Comparison of ENCODE assay signal across 8 cellular contexts in genomic region chr7:21426286-21426957, GRCh38. TPM values are rescaled to one million over a fixed set of nuclear protein-coding genes. Genes with fewer than 3 reads are reported as not detected.
DNase-seq lines count a peak whose midpoint lies in the region; ATAC-seq and TF ChIP-seq lines count a peak whose summit lies in the region.

No MANE protein-coding gene starts in this region.

- H3K36me3 Mint-ChIP-seq in activated naive CD4-positive, alpha-beta T cell treated with anti-CD3 and anti-CD28 coated beads, Interleukin-2, amount 50 U/mL, for 24 hours, result peaks cover 13% of the 10 kb centered on the region
- H3K36me3 Mint-ChIP-seq in activated CD8-positive, alpha-beta T cell treated with anti-CD3 and anti-CD28 coated beads for 36 hours (ENCODE audit: low read depth), result peaks cover 24% of the 10 kb centered on the region

- H3K4me3 ChIP-seq in iPS-18c (ENCODE audit: insufficient read depth, low read depth, low read length) (peak overlapping the region; percentile 64), subcutaneous abdominal adipose tissue (ENCODE audit: low read depth in 1 of 5, low read length in 5 of 5) (peak overlapping the region; percentile 61 to 89 (median 84))

- ATAC-seq in activated CD8-positive, alpha-beta T cell treated with anti-CD3 and anti-CD28 coated beads for 36 hours, result no peak
- no peak for ATAC-seq in GM21825 (IDR thresholded peaks at IDR 0.05; ENCODE audit: unreplicated experiment)

- TF ChIP-seq CTCF in activated CD8-positive, alpha-beta T cell treated with anti-CD3 and anti-CD28 coated beads for 36 hours (IDR thresholded peaks at IDR 0.05), result no peak

- intact Hi-C loops in activated CD8-positive, alpha-beta T cell treated with anti-CD3 and anti-CD28 coated beads for 36 hours (cut with micrococcal nuclease), result loop anchor here (5.0 to 10.0 kb wide), 2 partner anchors 74 to 162 kb away; no protein-coding TSS in a partner anchor

- peak overlapping the region; percentile 90 for H3K4me3 Mint-ChIP-seq in activated naive CD4-positive, alpha-beta T cell treated with anti-CD3 and anti-CD28 coated beads, Interleukin-2, amount 50 U/mL, for 24 hours
- peak overlapping the region; percentile 99 for H3K4me3 Mint-ChIP-seq in activated CD8-positive, alpha-beta T cell treated with anti-CD3 and anti-CD28 coated beads for 36 hours

- H3K9me3 Mint-ChIP-seq in activated naive CD4-positive, alpha-beta T cell treated with anti-CD3 and anti-CD28 coated beads, Interleukin-2, amount 50 U/mL, for 24 hours, result no peaks in the 10 kb centered on the region
- no peaks in the 10 kb centered on the region for H3K9me3 Mint-ChIP-seq in activated CD8-positive, alpha-beta T cell treated with anti-CD3 and anti-CD28 coated beads for 36 hours

- H3K4me1 Mint-ChIP-seq in activated naive CD4-positive, alpha-beta T cell treated with anti-CD3 and anti-CD28 coated beads, Interleukin-2, amount 50 U/mL, for 24 hours, result peaks cover 42% of the 10 kb centered on the region
- H3K4me1 Mint-ChIP-seq in activated CD8-positive, alpha-beta T cell treated with anti-CD3 and anti-CD28 coated beads for 36 hours (ENCODE audit: low read depth), result peaks cover 26% of the 10 kb centered on the region

- peak overlapping the region; percentile 22 to 79 (median 63) for H3K9ac ChIP-seq in subcutaneous abdominal adipose tissue (ENCODE audit: low read length in 5 of 5)

- peak overlapping the region; percentile 85 for H3K27ac Mint-ChIP-seq in activated naive CD4-positive, alpha-beta T cell treated with anti-CD3 and anti-CD28 coated beads, Interleukin-2, amount 50 U/mL, for 24 hours
- peak overlapping the region; percentile 86 for H3K27ac Mint-ChIP-seq in activated CD8-positive, alpha-beta T cell treated with anti-CD3 and anti-CD28 coated beads for 36 hours

- DNase-seq in activated naive CD4-positive, alpha-beta T cell treated with anti-CD3 and anti-CD28 coated beads, Interleukin-2, amount 50 U/mL, for 16 hours, result no peak
- no peak for DNase-seq in activated CD8-positive, alpha-beta T cell treated with anti-CD3 and anti-CD28 coated beads for 36 hours
- DNase-seq in GOT3 (lab: John Stamatoyannopoulos, UW) (no peak), 8988T (no peak)

- no peaks in the 10 kb centered on the region for H3K27me3 ChIP-seq in subcutaneous abdominal adipose tissue (ENCODE audit: control insufficient read depth in 5 of 5, insufficient read depth in 4 of 5, low read length in 5 of 5)

- no peaks in the 10 kb centered on the region for H3K27me3 Mint-ChIP-seq in activated naive CD4-positive, alpha-beta T cell treated with anti-CD3 and anti-CD28 coated beads, Interleukin-2, amount 50 U/mL, for 24 hours
- H3K27me3 Mint-ChIP-seq in activated CD8-positive, alpha-beta T cell treated with anti-CD3 and anti-CD28 coated beads for 36 hours, result no peaks in the 10 kb centered on the region

- peaks cover 3 to 22% (median 14%) of the 10 kb centered on the region in 5 donors for H3K4me1 ChIP-seq in subcutaneous abdominal adipose tissue (ENCODE audit: control insufficient read depth in 5 of 5, insufficient read depth in 5 of 5, low read length in 5 of 5)

- peaks cover 0 to 4% (median 0%) of the 10 kb centered on the region in 5 donors for H3K36me3 ChIP-seq in subcutaneous abdominal adipose tissue (ENCODE audit: control insufficient read depth in 5 of 5, insufficient read depth in 5 of 5, low read length in 5 of 5)

- H3K9me3 ChIP-seq in iPS-18c (ENCODE audit: control insufficient read depth, insufficient read depth, low read length) (no peaks in the 10 kb centered on the region), subcutaneous abdominal adipose tissue (ENCODE audit: control insufficient read depth in 5 of 5, low read length in 5 of 5) (no peaks in the 10 kb centered on the region)

- POLR2A ChIA-PET in activated CD8-positive, alpha-beta T cell treated with anti-CD3 and anti-CD28 coated beads for 36 hours (lab: Charles Lee), result interaction anchor here (0.8 to 1.8 kb wide), 9 partner anchors 11 to 517 kb away, joined by 3 to 7 read pairs (median 3); no protein-coding TSS in a partner anchor

- no peak overlapping the region for H3K27ac ChIP-seq in subcutaneous abdominal adipose tissue (ENCODE audit: low read depth, low read length)

- CTCF ChIA-PET in activated CD8-positive, alpha-beta T cell treated with anti-CD3 and anti-CD28 coated beads for 36 hours (lab: Charles Lee), result interaction anchor here (0.8 to 1.9 kb wide), 8 partner anchors 9 to 172 kb away, joined by 3 to 6 read pairs (median 4); no protein-coding TSS in a partner anchor

RNA-seq across cellular contexts. Expression of gene SP4, which starts 1.5 kb away (rescaled TPM):
- 10 to 100 TPM; 22.3 to 23.6 TPM for total RNA-seq in activated CD8-positive, alpha-beta T cell treated with anti-CD3 and anti-CD28 coated beads for 36 hours
